In the genomic region with DNA sequence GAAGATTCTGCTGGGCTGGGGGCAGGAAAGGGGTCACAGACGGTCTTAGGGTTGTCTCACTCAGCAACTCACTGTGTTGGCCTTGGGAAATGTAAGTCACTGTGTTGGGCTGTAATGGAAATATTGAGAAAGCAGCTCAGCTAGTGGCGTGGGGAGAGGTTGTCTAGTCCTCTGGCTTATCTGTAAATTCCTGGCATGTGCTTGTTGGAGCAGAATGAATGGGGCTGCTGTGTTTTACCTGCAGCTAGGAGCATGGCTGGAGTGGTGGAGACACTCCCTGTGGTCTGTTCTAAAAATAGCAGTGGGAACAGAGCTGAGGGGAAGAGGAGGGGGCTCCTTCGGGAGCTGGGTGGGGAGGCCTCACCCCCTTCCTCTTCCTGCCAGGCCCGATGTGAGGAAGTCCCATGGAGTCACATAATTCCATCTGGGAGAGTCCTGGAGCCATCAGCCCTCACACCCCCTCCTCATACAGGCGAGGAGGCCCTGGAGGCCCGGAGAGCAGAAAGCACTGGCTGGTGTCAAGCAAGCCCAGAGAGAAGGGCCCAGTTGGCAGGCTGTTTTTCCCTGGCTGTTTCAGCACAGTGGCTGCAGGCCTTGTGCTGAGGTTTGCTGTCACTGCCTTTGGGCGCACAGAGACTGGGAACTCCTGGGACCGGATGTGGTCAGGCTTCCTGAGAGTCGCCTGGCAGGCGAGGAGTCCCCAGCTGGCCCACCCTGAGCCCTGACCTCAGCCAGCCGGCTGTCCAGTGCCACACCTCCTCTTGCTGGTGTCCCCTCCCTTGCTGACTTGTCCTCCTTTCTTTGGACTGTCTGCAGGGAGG, we compare ENCODE assay signal across 8 cellular contexts.
DNase-seq lines count a peak whose midpoint lies in the region; ATAC-seq and TF ChIP-seq lines count a peak whose summit lies in the region.

No MANE protein-coding gene starts in this region.

- intact Hi-C loops in dendritic cell treated with granulocyte-macrophage colony-stimulating factor and Interleukin-4, amounts not matched to agents 40 ng/mL and 50 ng/mL, for 4 days (cut with micrococcal nuclease): loop anchor here (5.0 kb wide), 1 partner anchor 34 kb away; no protein-coding TSS in a partner anchor

- H3K4me3 ChIP-seq in GM12865 (ENCODE audit: low read depth, low read length): no peak overlapping the region

- peak overlapping the region; percentile 85 for H3K27ac Mint-ChIP-seq in dendritic cell treated with granulocyte-macrophage colony-stimulating factor and Interleukin-4, amounts not matched to agents 40 ng/mL and 50 ng/mL, for 4 days
- H3K27ac Mint-ChIP-seq in stimulated activated naive CD8-positive, alpha-beta T cell treated with anti-CD3 and anti-CD28 coated beads, Interleukin-15, amount 100 ng/mL, for 72 hours: peak overlapping the region; percentile 55 to 75

- H3K36me3 Mint-ChIP-seq in dendritic cell treated with granulocyte-macrophage colony-stimulating factor and Interleukin-4, amounts not matched to agents 40 ng/mL and 50 ng/mL, for 4 days (ENCODE audit: low read depth): no peaks in the 10 kb centered on the region

- peak; percentile 91 for ATAC-seq in stimulated activated naive CD8-positive, alpha-beta T cell treated with anti-CD3 and anti-CD28 coated beads, Interleukin-15, amount 100 ng/mL, for 72 hours

- no peaks in the 10 kb centered on the region for H3K9me3 Mint-ChIP-seq in dendritic cell treated with granulocyte-macrophage colony-stimulating factor and Interleukin-4, amounts not matched to agents 40 ng/mL and 50 ng/mL, for 4 days
- no peaks in the 10 kb centered on the region for H3K9me3 Mint-ChIP-seq in stimulated activated naive CD8-positive, alpha-beta T cell treated with anti-CD3 and anti-CD28 coated beads, Interleukin-15, amount 100 ng/mL, for 72 hours

- no peaks in the 10 kb centered on the region for H3K27me3 Mint-ChIP-seq in dendritic cell treated with granulocyte-macrophage colony-stimulating factor and Interleukin-4, amounts not matched to agents 40 ng/mL and 50 ng/mL, for 4 days
- no peaks in the 10 kb centered on the region for H3K27me3 Mint-ChIP-seq in stimulated activated naive CD8-positive, alpha-beta T cell treated with anti-CD3 and anti-CD28 coated beads, Interleukin-15, amount 100 ng/mL, for 72 hours

- H3K4me3 Mint-ChIP-seq in dendritic cell treated with granulocyte-macrophage colony-stimulating factor and Interleukin-4, amounts not matched to agents 40 ng/mL and 50 ng/mL, for 4 days: no peak overlapping the region
- H3K4me3 Mint-ChIP-seq in stimulated activated naive CD8-positive, alpha-beta T cell treated with anti-CD3 and anti-CD28 coated beads, Interleukin-15, amount 100 ng/mL, for 72 hours: peak overlapping the region; percentile 38 to 65

- DNase-seq in GM12865 (ENCODE audit: low read depth): peak; percentile 43
- DNase-seq in SK-MEL-5 (ENCODE audit: low read depth, low spot score): peak; percentile 22
- DNase-seq in mesenteric fat pad (ENCODE audit: low spot score): peak; percentile 89
- DNase-seq in stimulated activated naive CD8-positive, alpha-beta T cell treated with anti-CD3 and anti-CD28 coated beads, Interleukin-15, amount 100 ng/mL, for 72 hours: peak; percentile 12 to 26
- no peak for DNase-seq in RKO (ENCODE audit: low spot score)
- no peak for DNase-seq in NCI-H2081 treated with DMSO at 0.1 percent for 48 hours (lab: John Stamatoyannopoulos, UW)
- DNase-seq in GM13976 (ENCODE audit: low spot score): no peak

- TF ChIP-seq CTCF in GM12865 (IDR thresholded peaks at IDR 0.05; ENCODE audit: insufficient read depth, low read depth, low read length, missing control alignments) (no peak), GM13976 (IDR thresholded peaks at IDR 0.05; ENCODE audit: borderline replicate concordance, control extremely low read depth, extremely low read depth, insufficient read depth, missing control alignments) (no peak)

- in situ Hi-C loops in SK-MEL-5 (cut with HindIII; ENCODE audit: low pct_unique_long_range_greater_than_20kb, low sequenced_read_pairs) (no loop called here), GM13976 (cut with MboI; ENCODE audit: low sequenced_read_pairs, unreplicated experiment) (no loop called here)

- peaks cover 40% of the 10 kb centered on the region for H3K4me1 Mint-ChIP-seq in dendritic cell treated with granulocyte-macrophage colony-stimulating factor and Interleukin-4, amounts not matched to agents 40 ng/mL and 50 ng/mL, for 4 days (ENCODE audit: low read depth)
- H3K4me1 Mint-ChIP-seq in stimulated activated naive CD8-positive, alpha-beta T cell treated with anti-CD3 and anti-CD28 coated beads, Interleukin-15, amount 100 ng/mL, for 72 hours: peaks cover 51% of the 10 kb centered on the region

Comparison
In these comparisons a context has a peak if more than half of its experiments do, and no peak if none do; other contexts are left out.
1. DNase-seq: peak in GM12865 (single experiment), SK-MEL-5 (single experiment), mesenteric fat pad (single experiment) and stimulated activated naive CD8-positive, alpha-beta T cell treated with anti-CD3 and anti-CD28 coated beads, Interleukin-15, amount 100 ng/mL, for 72 hours (2 of 2); none in RKO (single experiment), NCI-H2081 treated with DMSO at 0.1 percent for 48 hours (single experiment) and GM13976 (single experiment).